In the genomic region with DNA sequence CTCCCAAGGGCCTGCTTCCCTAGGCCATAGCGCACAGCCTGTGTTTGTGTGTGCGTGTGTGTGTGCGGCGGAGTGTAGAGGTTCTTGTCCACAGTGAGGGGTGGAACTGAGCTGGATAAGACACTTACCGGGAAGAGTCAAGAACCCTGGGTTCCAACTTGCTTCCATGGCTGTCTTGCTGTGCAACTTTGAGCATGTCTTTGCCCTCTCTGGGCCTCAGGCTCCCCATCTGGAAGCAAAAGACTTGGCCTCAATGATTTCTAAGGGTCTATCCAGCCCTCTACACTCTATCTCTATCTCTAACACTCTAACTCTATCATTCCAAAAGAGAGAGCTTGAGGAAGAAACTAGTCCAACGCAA, we compare ENCODE assay signal across 7 cellular contexts.
"Had no signal": no experiment of that assay in that cellular context is flagged by ENCODE, and none has a peak within 500 bp of the region (broad histone marks: within the 10 kb centered on the region; RNA-seq: fewer than 3 reads in every experiment).

No MANE protein-coding gene starts in this region.

- H3K36me3 ChIP-seq: heart left ventricle, left ventricle myocardium inferior had no signal

- DNase-seq: islet precursor cell had no signal

- FAIRE-seq: frontal cortex, small intestine had no signal

- H3K4me1 Mint-ChIP-seq: activated CD4-positive, alpha-beta T cell treated with anti-CD3 and anti-CD28 coated beads, Interleukin-2, amount 10 ng/mL, durations not matched to agents 7 days and 5 days; stimulated activated memory B cell treated with anti-CD40 and anti-IgM and Interleukin-4, amounts not matched to agents 10 μg/mL and 1 μg/mL and 100 μg/mL, for 72 hours had no signal

- H3K27ac Mint-ChIP-seq: activated CD4-positive, alpha-beta T cell treated with anti-CD3 and anti-CD28 coated beads, Interleukin-2, amount 10 ng/mL, durations not matched to agents 7 days and 5 days; stimulated activated memory B cell treated with anti-CD40 and anti-IgM and Interleukin-4, amounts not matched to agents 10 μg/mL and 1 μg/mL and 100 μg/mL, for 72 hours had no signal

- H3K4me3 Mint-ChIP-seq: activated CD4-positive, alpha-beta T cell treated with anti-CD3 and anti-CD28 coated beads, Interleukin-2, amount 10 ng/mL, durations not matched to agents 7 days and 5 days had no signal

- H3K27me3 Mint-ChIP-seq: activated CD4-positive, alpha-beta T cell treated with anti-CD3 and anti-CD28 coated beads, Interleukin-2, amount 10 ng/mL, durations not matched to agents 7 days and 5 days had no signal

- H3K36me3 Mint-ChIP-seq: stimulated activated memory B cell treated with anti-CD40 and anti-IgM and Interleukin-4, amounts not matched to agents 10 μg/mL and 1 μg/mL and 100 μg/mL, for 72 hours had no signal

- H3K9me3 Mint-ChIP-seq: activated CD4-positive, alpha-beta T cell treated with anti-CD3 and anti-CD28 coated beads, Interleukin-2, amount 10 ng/mL, durations not matched to agents 7 days and 5 days; stimulated activated memory B cell treated with anti-CD40 and anti-IgM and Interleukin-4, amounts not matched to agents 10 μg/mL and 1 μg/mL and 100 μg/mL, for 72 hours had no signal

- H3K9me3 ChIP-seq: heart left ventricle, left ventricle myocardium inferior had no signal
